15 cellular contexts compared by ENCODE assay signal in genomic region chr2:128646691-128647090, GRCh38.
DNase-seq lines count a peak whose midpoint lies in the region; ATAC-seq, FAIRE-seq and TF ChIP-seq lines count a peak whose summit lies in the region.
"Had no signal": no experiment of that assay in that cellular context is flagged by ENCODE, and none has a peak within 500 bp of the region (broad histone marks: within the 10 kb centered on the region; RNA-seq: fewer than 3 reads in every experiment).

No MANE protein-coding gene starts in this region.

- H3K4me1 Mint-ChIP-seq in activated CD8-positive, alpha-beta memory T cell treated with anti-CD3 and anti-CD28 coated beads, Interleukin-2, amount 10 ng/mL, durations not matched to agents 7 days and 5 days, result no peaks in the 10 kb centered on the region
- H3K4me1 Mint-ChIP-seq in natural killer cell, result no peaks in the 10 kb centered on the region

- no peak overlapping the region for H3K4me3 ChIP-seq in H1 (ENCODE audit: extremely low read depth in 1 of 4, insufficient read depth in 2 of 4, low read depth in 3 of 4, low read length in 4 of 4)
- H3K4me3 ChIP-seq: GM12878 had no signal

- H3K14ac ChIP-seq in H1 (ENCODE audit: insufficient read length), result no peak overlapping the region

- FAIRE-seq in H1 (lab: Jason Lieb, UNC), result no peak
- FAIRE-seq: GM12878, GM19239 had no signal

- H3K9me3 Mint-ChIP-seq in activated CD8-positive, alpha-beta memory T cell treated with anti-CD3 and anti-CD28 coated beads, Interleukin-2, amount 10 ng/mL, durations not matched to agents 7 days and 5 days (ENCODE audit: low read depth), result no peaks in the 10 kb centered on the region
- no peaks in the 10 kb centered on the region for H3K9me3 Mint-ChIP-seq in natural killer cell

- intact Hi-C loops in natural killer cell (cut with micrococcal nuclease), result no loop called here

- H2BK15ac ChIP-seq in H1 (ENCODE audit: low read length), result peak overlapping the region; percentile 50; the same call in 1 of the 2 replicates

- H3K79me1 ChIP-seq in H1 (ENCODE audit: low read depth, low read length), result no peaks in the 10 kb centered on the region

- peak; percentile 16 for DNase-seq in activated CD8-positive, alpha-beta memory T cell treated with anti-CD3 and anti-CD28 coated beads, Interleukin-2, amount 10 ng/mL, durations not matched to agents 7 days and 5 days
- no peak for DNase-seq in activated CD8-positive, alpha-beta memory T cell treated with anti-CD3 and anti-CD28 coated beads, Interleukin-2, amount 50 U/mL, for 4 hours
- DNase-seq in H1 (ENCODE audit: low read depth in 1 of 2, low spot score in 2 of 2), result peak in 1 of 2 experiments; percentile 42
- peak; percentile 9 for DNase-seq in natural killer cell
- peak; percentile 37 for DNase-seq in ureter (ENCODE audit: low spot score)
- DNase-seq in activated CD4-positive, alpha-beta T cell treated with anti-CD3 and anti-CD28 coated beads for 1 hour, result no peak
- no peak for DNase-seq in DMS 273 (lab: John Stamatoyannopoulos, UW; ENCODE audit: unreplicated experiment)
- DNase-seq: NCI-H1436, NCI-H2029 treated with DMSO at 0.1 percent for 48 hours, NCI-H510A treated with DMSO at 0.1 percent for 48 hours had no signal

- peak overlapping the region; percentile 28 for H4K91ac ChIP-seq in H1 (replicated peaks; ENCODE audit: insufficient read length, low read length)

- H3K79me2 ChIP-seq in H1 (ENCODE audit: control insufficient read depth in 1 of 2, insufficient read depth in 2 of 2, low read length in 2 of 2), result no peaks in the 10 kb centered on the region

- H4K20me1 ChIP-seq in H1 (replicated peaks in 1 of 2; ENCODE audit: control insufficient read depth in 1 of 2, insufficient read depth in 2 of 2, low read length in 2 of 2), result no peaks in the 10 kb centered on the region

- peaks cover 2% of the 10 kb centered on the region; the same call in 1 of the 2 replicates for H3K23me2 ChIP-seq in H1 (ENCODE audit: low read depth, low read length)

- TF ChIP-seq EP300 in H1 (IDR thresholded peaks at IDR 0.05; ENCODE audit: borderline replicate concordance in 1 of 2, low read depth in 2 of 2, low read length in 2 of 2), result no peak

- peak overlapping the region; percentile 77; the same call in 1 of the 2 replicates for H2AK5ac ChIP-seq in H1 (ENCODE audit: low read depth, low read length)

- no peak for TF ChIP-seq CTCF in H1 (IDR thresholded peaks at IDR 0.05; ENCODE audit: control extremely low read depth in 1 of 3, insufficient read depth in 1 of 3, low read depth in 1 of 3, low read length in 3 of 3)
- TF ChIP-seq CTCF in natural killer cell (IDR thresholded peaks at IDR 0.05), result no peak

- peak overlapping the region; percentile 91; the same call in 1 of the 2 replicates for H2BK12ac ChIP-seq in H1 (ENCODE audit: low read depth, low read length)

- no peaks in the 10 kb centered on the region for H3K36me3 ChIP-seq in H1 (ENCODE audit: control insufficient read depth in 2 of 4, insufficient read depth in 4 of 4, low read length in 3 of 4)

- H3K36me3 Mint-ChIP-seq in activated CD8-positive, alpha-beta memory T cell treated with anti-CD3 and anti-CD28 coated beads, Interleukin-2, amount 10 ng/mL, durations not matched to agents 7 days and 5 days, result no peaks in the 10 kb centered on the region
- no peaks in the 10 kb centered on the region for H3K36me3 Mint-ChIP-seq in natural killer cell

- H3K27ac Mint-ChIP-seq in activated CD8-positive, alpha-beta memory T cell treated with anti-CD3 and anti-CD28 coated beads, Interleukin-2, amount 10 ng/mL, durations not matched to agents 7 days and 5 days, result no peak overlapping the region
- no peak overlapping the region for H3K27ac Mint-ChIP-seq in natural killer cell

- H4K8ac ChIP-seq in H1 (ENCODE audit: extremely low read depth, insufficient read depth, low read length), result no peak overlapping the region

- H3K27me3 Mint-ChIP-seq in activated CD8-positive, alpha-beta memory T cell treated with anti-CD3 and anti-CD28 coated beads, Interleukin-2, amount 10 ng/mL, durations not matched to agents 7 days and 5 days, result peaks cover 19% of the 10 kb centered on the region
- no peaks in the 10 kb centered on the region for H3K27me3 Mint-ChIP-seq in natural killer cell (ENCODE audit: low read depth in 2 of 2)

- H3K18ac ChIP-seq in H1 (ENCODE audit: extremely low read depth, low read length), result 0 out of 2 replicates have a peak overlapping the region, but pooled peaks have one; percentile 55

- H3K23ac ChIP-seq in H1 (ENCODE audit: insufficient read length), result no peak overlapping the region

- peak overlapping the region; percentile 99 for H2BK20ac ChIP-seq in H1 (ENCODE audit: low read length)

- ATAC-seq in activated CD8-positive, alpha-beta memory T cell treated with anti-CD3 and anti-CD28 coated beads, Interleukin-2, amount 10 ng/mL, durations not matched to agents 7 days and 5 days, result no peak
- peak in 1 of 3 donors; percentile 18 for ATAC-seq in natural killer cell
- ATAC-seq in HG03108 (IDR thresholded peaks at IDR 0.05; ENCODE audit: unreplicated experiment), result no peak
- ATAC-seq: GM12878, Right ventricle myocardium inferior had no signal

- no peak for TF ChIP-seq POLR2A in H1 (IDR thresholded peaks at IDR 0.05; ENCODE audit: control extremely low read depth in 1 of 2, low read depth in 2 of 2, low read length in 2 of 2)

- H2BK120ac ChIP-seq in H1 (replicated peaks; ENCODE audit: low read depth, low read length), result no peak overlapping the region

- H3K27ac ChIP-seq in H1 (ENCODE audit: low read depth, low read length), result no peak overlapping the region
- H3K27ac ChIP-seq: C4-2B had no signal

- 79% methylated on average over 3 of the region's 3 CpGs; no CpG with 5 or more reads in 1 of the 2 experiments for WGBS in H1 (ENCODE audit: extremely low coverage in 1 of 2, insufficient coverage in 1 of 2, insufficient read length in 1 of 2, insufficient replicate concordance in 2 of 2, low coverage in 1 of 2, low lambda C conversion rate in 2 of 2, missing lambda C conversion rate in 1 of 2), 2 experiments

- peaks cover 10 to 28% (median 18%) of the 10 kb centered on the region in 4 experiments for H3K4me1 ChIP-seq in H1 (replicated peaks in 1 of 4; ENCODE audit: control insufficient read depth in 3 of 4, insufficient read depth in 4 of 4, low read length in 3 of 4)

- no peak overlapping the region for H4K5ac ChIP-seq in H1 (ENCODE audit: insufficient read length, low read depth, low read length)

- H3K9me3 ChIP-seq in H1 (ENCODE audit: insufficient read depth in 2 of 2, low read depth in 1 of 2, low read length in 1 of 2), result no peaks in the 10 kb centered on the region

- POLR2A ChIA-PET in H1 (lab: Charles Lee; ENCODE audit: partially characterized antibody), result interaction anchor here (1.3 to 2.9 kb wide), 2 partner anchors 8 to 12 kb away, joined by 4 to 9 read pairs; no protein-coding TSS in a partner anchor

- H3K4ac ChIP-seq in H1 (replicated peaks; ENCODE audit: insufficient read length, low read depth, low read length), result no peak overlapping the region

- no peak overlapping the region for H3K9ac ChIP-seq in H1 (replicated peaks in 1 of 4; ENCODE audit: extremely low read depth in 1 of 4, low read depth in 3 of 4, low read length in 3 of 4)

- no peak overlapping the region for H3K4me2 ChIP-seq in H1 (ENCODE audit: insufficient read depth in 1 of 2, low read depth in 2 of 2, low read length in 2 of 2)

- TF ChIP-seq RAD21 in H1 (IDR thresholded peaks at IDR 0.05 in 1 of 2, conservative IDR thresholded peaks at IDR 0.05 in 1 of 2; ENCODE audit: low read depth in 2 of 2, low read length in 2 of 2), result no peak

- H3K4me3 Mint-ChIP-seq in activated CD8-positive, alpha-beta memory T cell treated with anti-CD3 and anti-CD28 coated beads, Interleukin-2, amount 10 ng/mL, durations not matched to agents 7 days and 5 days, result no peak overlapping the region
- no peak overlapping the region for H3K4me3 Mint-ChIP-seq in natural killer cell

- no peak overlapping the region for H3K56ac ChIP-seq in H1 (replicated peaks; ENCODE audit: insufficient read length, low read depth, low read length)

- CTCF ChIA-PET in activated CD8-positive, alpha-beta memory T cell treated with anti-CD3 and anti-CD28 coated beads, Interleukin-2, amount 10 ng/mL, durations not matched to agents 7 days and 5 days (lab: Charles Lee), result no interaction called here
- CTCF ChIA-PET in H1 (lab: Charles Lee; ENCODE audit: partially characterized antibody), result interaction anchor here (0.9 to 1.0 kb wide), 3 partner anchors 13 to 90 kb away, joined by 3 to 4 read pairs (median 3); no protein-coding TSS in a partner anchor

- no peak overlapping the region for H2AFZ ChIP-seq in H1 (ENCODE audit: low read length)

- no peaks in the 10 kb centered on the region for H3K27me3 ChIP-seq in H1 (replicated peaks in 1 of 4; ENCODE audit: control insufficient read depth in 3 of 4, extremely low read depth in 1 of 4, insufficient read depth in 3 of 4, low read length in 3 of 4)

- peak overlapping the region; percentile 98; the same call in 1 of the 2 replicates for H2BK5ac ChIP-seq in H1 (ENCODE audit: low read depth, low read length)

TF ChIP-seq in H1, 55 proteins besides CTCF, POLR2A, EP300 and RAD21:
- TF ChIP-seq EZH2 (IDR thresholded peaks at IDR 0.05; ENCODE audit: low read depth, low read length, severe bottlenecking) (no peak), SIRT6 (IDR thresholded peaks at IDR 0.05; ENCODE audit: low read length) (no peak), PHF8 (conservative IDR thresholded peaks at IDR 0.05; ENCODE audit: low read depth, low read length) (no peak), CHD2 (IDR thresholded peaks at IDR 0.05; ENCODE audit: low read length) (no peak), RXRA (IDR thresholded peaks at IDR 0.05; ENCODE audit: insufficient read depth, low read depth, low read length) (no peak), SP2 (IDR thresholded peaks at IDR 0.05; ENCODE audit: low read length) (no peak), KDM5A (IDR thresholded peaks at IDR 0.05; ENCODE audit: low read length) (no peak), CBX5 (IDR thresholded peaks at IDR 0.05; ENCODE audit: low read depth, low read length) (no peak), FOSL1 (IDR thresholded peaks at IDR 0.05; ENCODE audit: insufficient read depth, low read depth, low read length) (no peak), NRF1 (IDR thresholded peaks at IDR 0.05; ENCODE audit: low read depth, low read length) (no peak)

Comparison
In these comparisons a context has a peak if more than half of its experiments do, and no peak if none do; other contexts are left out.
1. DNase-seq: peak in activated CD8-positive, alpha-beta memory T cell treated with anti-CD3 and anti-CD28 coated beads, Interleukin-2, amount 10 ng/mL, durations not matched to agents 7 days and 5 days (single experiment), natural killer cell (single experiment) and ureter (single experiment); none in activated CD8-positive, alpha-beta memory T cell treated with anti-CD3 and anti-CD28 coated beads, Interleukin-2, amount 50 U/mL, for 4 hours (single experiment), activated CD4-positive, alpha-beta T cell treated with anti-CD3 and anti-CD28 coated beads for 1 hour (single experiment) and DMS 273 (single experiment).